25 cellular contexts compared by ENCODE assay signal in genomic region chr13:55569082-55569481, GRCh38.
DNase-seq lines count a peak whose midpoint lies in the region; ATAC-seq and TF ChIP-seq lines count a peak whose summit lies in the region.
"Had no signal": no experiment of that assay in that cellular context is flagged by ENCODE, and none has a peak within 500 bp of the region (broad histone marks: within the 10 kb centered on the region; RNA-seq: fewer than 3 reads in every experiment).

No MANE protein-coding gene starts in this region.

- no peaks in the 10 kb centered on the region for H3K27me3 Mint-ChIP-seq in WTC11 (ENCODE audit: low read depth)
- H3K27me3 Mint-ChIP-seq: B cell; CD4-positive, alpha-beta memory T cell; CD4-positive, alpha-beta T cell; CD4-positive, CD25-positive, alpha-beta regulatory T cell; CD8-positive, alpha-beta memory T cell had no signal

- CTCF ChIA-PET in WTC11 (lab: Charles Lee), result no interaction called here

- H3K27ac Mint-ChIP-seq in WTC11, result no peak overlapping the region
- H3K27ac Mint-ChIP-seq: B cell; CD14-positive monocyte; CD4-positive, alpha-beta memory T cell; CD4-positive, alpha-beta T cell; CD4-positive, CD25-positive, alpha-beta regulatory T cell; CD8-positive, alpha-beta memory T cell; CD8-positive, alpha-beta T cell had no signal

- no peak for ATAC-seq in WTC11
- ATAC-seq in HG03025 (IDR thresholded peaks at IDR 0.05; ENCODE audit: low FRiP score, unreplicated experiment), result no peak
- ATAC-seq: A549; CD8-positive, alpha-beta T cell had no signal

- DNase-seq in WTC11 (ENCODE audit: low spot score), result no peak
- DNase-seq: 8988T; ACHN; AML-193; BE2C; C1 segment of cervical spinal cord; Caco-2; Calu3; CD4-positive, alpha-beta memory T cell; CD4-positive, alpha-beta T cell; CD4-positive, CD25-positive, alpha-beta regulatory T cell; CD8-positive, alpha-beta memory T cell; CD8-positive, alpha-beta T cell; COR-L47; DMS 273 treated with DMSO at 0.1 percent for 48 hours; DMS153; DMS53; DMS79; DMS79 treated with DMSO at 0.1 percent for 48 hours; DND-41; EL had no signal

- no peaks in the 10 kb centered on the region for H3K9me3 Mint-ChIP-seq in WTC11

- peaks cover 57% of the 10 kb centered on the region for H3K4me1 Mint-ChIP-seq in WTC11
- H3K4me1 Mint-ChIP-seq: B cell; CD14-positive monocyte; CD4-positive, alpha-beta memory T cell; CD4-positive, CD25-positive, alpha-beta regulatory T cell; CD8-positive, alpha-beta memory T cell had no signal

- POLR2A ChIA-PET in WTC11 (lab: Charles Lee), result interaction anchor here (0.6 kb wide), 1 partner anchor 504 kb away, joined by 4 read pairs; no protein-coding TSS in a partner anchor

- H3K36me3 Mint-ChIP-seq in WTC11, result peaks cover 3% of the 10 kb centered on the region
- H3K36me3 Mint-ChIP-seq: CD14-positive monocyte; CD4-positive, alpha-beta memory T cell; CD4-positive, CD25-positive, alpha-beta regulatory T cell; CD8-positive, alpha-beta memory T cell; CD8-positive, alpha-beta T cell had no signal

- no peak overlapping the region for H3K4me3 Mint-ChIP-seq in WTC11
- H3K4me3 Mint-ChIP-seq: B cell; CD14-positive monocyte; CD4-positive, alpha-beta memory T cell; CD4-positive, alpha-beta T cell; CD4-positive, CD25-positive, alpha-beta regulatory T cell; CD8-positive, alpha-beta memory T cell; CD8-positive, alpha-beta T cell had no signal

- TF ChIP-seq CTCF in WTC11 (IDR thresholded peaks at IDR 0.05), result no peak

TF ChIP-seq in WTC11, 78 proteins besides CTCF, POLR2A, EP300 and RAD21 (continues in another document):
- TF ChIP-seq NR3C1 (CRISPR knock-in tag; conservative IDR thresholded peaks at IDR 0.05; ENCODE audit: low read depth), result no peak
- TF ChIP-seq ZNF138 (CRISPR knock-in tag; conservative IDR thresholded peaks at IDR 0.05), result no peak
- TF ChIP-seq ZNF423 (CRISPR knock-in tag; IDR thresholded peaks at IDR 0.05), result no peak
- no peak for TF ChIP-seq ATF2 (CRISPR knock-in tag; IDR thresholded peaks at IDR 0.05; ENCODE audit: borderline replicate concordance, low read depth)
- TF ChIP-seq TCF7 (CRISPR knock-in tag; IDR thresholded peaks at IDR 0.05; ENCODE audit: low read depth), result no peak
- no peak for TF ChIP-seq GTF2I (CRISPR knock-in tag; conservative IDR thresholded peaks at IDR 0.05)
- TF ChIP-seq PREB (CRISPR knock-in tag; IDR thresholded peaks at IDR 0.05; ENCODE audit: borderline replicate concordance), result no peak
- no peak for TF ChIP-seq NFE2L1 (CRISPR knock-in tag; IDR thresholded peaks at IDR 0.05)
- no peak for TF ChIP-seq TEAD1 (CRISPR knock-in tag; IDR thresholded peaks at IDR 0.05)
- no peak for TF ChIP-seq ZNF219 (CRISPR knock-in tag; IDR thresholded peaks at IDR 0.05; ENCODE audit: borderline replicate concordance)
- peak; percentile 89; the same call in 1 of the 2 replicates for TF ChIP-seq ZNF671 (CRISPR knock-in tag; IDR thresholded peaks at IDR 0.05)
- no peak for TF ChIP-seq ZSCAN18 (CRISPR knock-in tag; IDR thresholded peaks at IDR 0.05)
- peak; percentile 93 for TF ChIP-seq EMX1 (CRISPR knock-in tag; IDR thresholded peaks at IDR 0.05)
- peak; percentile 69; the same call in 1 of the 2 replicates for TF ChIP-seq ERG (CRISPR knock-in tag; IDR thresholded peaks at IDR 0.05)
- TF ChIP-seq JAZF1 (CRISPR knock-in tag; IDR thresholded peaks at IDR 0.05), result no peak
- TF ChIP-seq ATF1 (CRISPR knock-in tag; IDR thresholded peaks at IDR 0.05), result no peak
- TF ChIP-seq ZNF263 (CRISPR knock-in tag; IDR thresholded peaks at IDR 0.05; ENCODE audit: low read depth), result no peak
- TF ChIP-seq SP1 (CRISPR knock-in tag; conservative IDR thresholded peaks at IDR 0.05), result no peak
- no peak for TF ChIP-seq ZNF121 (CRISPR knock-in tag; IDR thresholded peaks at IDR 0.05)
- TF ChIP-seq PRRX2 (CRISPR knock-in tag; IDR thresholded peaks at IDR 0.05), result peak; percentile 95
- TF ChIP-seq CREM (CRISPR knock-in tag; IDR thresholded peaks at IDR 0.05), result no peak
- no peak for TF ChIP-seq CBFB (CRISPR knock-in tag; IDR thresholded peaks at IDR 0.05; ENCODE audit: low read depth)
- peak; percentile 80 for TF ChIP-seq ZNF532 (CRISPR knock-in tag; IDR thresholded peaks at IDR 0.05; ENCODE audit: borderline replicate concordance)
- no peak for TF ChIP-seq IRF1 (CRISPR knock-in tag; IDR thresholded peaks at IDR 0.05)
